1 cellular context compared by ENCODE assay signal in the genomic region with DNA sequence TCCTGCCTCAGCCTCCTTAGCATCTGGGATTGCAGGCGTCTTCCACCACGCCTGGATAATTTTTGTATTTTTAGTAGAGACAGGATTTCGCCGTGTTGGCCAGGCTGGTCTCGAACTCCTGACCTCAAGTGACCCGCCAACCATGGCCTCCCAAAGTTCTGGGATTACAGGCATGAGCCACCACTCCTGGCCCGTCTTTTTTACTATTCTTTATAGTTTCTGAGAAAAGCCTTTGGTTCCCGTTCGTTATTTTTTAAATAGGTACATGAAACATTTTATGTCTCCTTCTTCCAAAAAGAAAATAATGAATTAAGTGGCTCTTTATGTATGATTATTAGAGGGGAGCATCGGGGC.
TF ChIP-seq lines count a peak whose summit lies in the region.

No MANE protein-coding gene starts in this region.

TF ChIP-seq in liver, 16 proteins besides CTCF, POLR2A, EP300 and RAD21 (continued from another document):
- TF ChIP-seq, protein P1, sequence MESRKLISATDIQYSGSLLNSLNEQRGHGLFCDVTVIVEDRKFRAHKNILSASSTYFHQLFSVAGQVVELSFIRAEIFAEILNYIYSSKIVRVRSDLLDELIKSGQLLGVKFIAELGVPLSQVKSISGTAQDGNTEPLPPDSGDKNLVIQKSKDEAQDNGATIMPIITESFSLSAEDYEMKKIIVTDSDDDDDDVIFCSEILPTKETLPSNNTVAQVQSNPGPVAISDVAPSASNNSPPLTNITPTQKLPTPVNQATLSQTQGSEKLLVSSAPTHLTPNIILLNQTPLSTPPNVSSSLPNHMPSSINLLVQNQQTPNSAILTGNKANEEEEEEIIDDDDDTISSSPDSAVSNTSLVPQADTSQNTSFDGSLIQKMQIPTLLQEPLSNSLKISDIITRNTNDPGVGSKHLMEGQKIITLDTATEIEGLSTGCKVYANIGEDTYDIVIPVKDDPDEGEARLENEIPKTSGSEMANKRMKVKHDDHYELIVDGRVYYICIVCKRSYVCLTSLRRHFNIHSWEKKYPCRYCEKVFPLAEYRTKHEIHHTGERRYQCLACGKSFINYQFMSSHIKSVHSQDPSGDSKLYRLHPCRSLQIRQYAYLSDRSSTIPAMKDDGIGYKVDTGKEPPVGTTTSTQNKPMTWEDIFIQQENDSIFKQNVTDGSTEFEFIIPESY (IDR thresholded peaks at IDR 0.05): no peak
- TF ChIP-seq YY1 (IDR thresholded peaks at IDR 0.05): no peak
